Comparison of ENCODE assay signal across 8 cellular contexts in genomic region chr4:17511950-17512795, GRCh38. TPM values are rescaled to one million over a fixed set of nuclear protein-coding genes. Genes with fewer than 3 reads are reported as not detected.
A peak's percentile ranks its signal among the peaks of the same experiment; 100 is the strongest.
DNase-seq lines count a peak whose midpoint lies in the region; ATAC-seq and TF ChIP-seq lines count a peak whose summit lies in the region.

Gene QDPR, minus strand, starts transcription at chr4:17512090. Its CDS starts 36 bp downstream, at chr4:17512054.

- peak; percentile 58 for TF ChIP-seq POLR2A in GM19099 (IDR thresholded peaks at IDR 0.05; ENCODE audit: extremely low read depth, insufficient read length, low read depth)

- intact Hi-C loops in CD14-positive monocyte (cut with micrococcal nuclease) (no loop called here), mucosa of descending colon (cut with DNase I, micrococcal nuclease) (no loop called here)

- H3K9ac ChIP-seq in NT2/D1 (ENCODE audit: insufficient read length, low read depth) = peak within 1 kb of the TSS; percentile 89

- H3K27ac ChIP-seq in epithelial cell of prostate = no peak within 1 kb of the TSS

- H3K9me3 Mint-ChIP-seq in CD14-positive monocyte = no peaks in the 10 kb centered on the region

- TF ChIP-seq CTCF in CD14-positive monocyte (IDR thresholded peaks at IDR 0.05) (peak; percentile 56), mucosa of descending colon (IDR thresholded peaks at IDR 0.05) (peak; percentile 50)

- H3K27ac Mint-ChIP-seq in CD14-positive monocyte = peak within 1 kb of the TSS in 6 of 7 donors; percentile 20 to 80 (median 54)

- DNase-seq in CD14-positive monocyte (ENCODE audit: low spot score) = peak; percentile 54
- DNase-seq in NT2/D1 (ENCODE audit: low read depth, low spot score) = peak; percentile 71
- DNase-seq in activated T-cell treated with anti-CD3 and anti-CD28 coated beads for 1 hour (ENCODE audit: low read depth) = peak; percentile 62
- peak; percentile 1 for DNase-seq in epithelial cell of prostate (ENCODE audit: low read depth, low spot score)
- peak; percentile 78 to 89 (median 85) for DNase-seq in mucosa of descending colon
- DNase-seq in stimulated activated CD8-positive, alpha-beta memory T cell treated with anti-CD3 and anti-CD28 coated beads, Interleukin-4, amount 100 ng/mL, for 24 hours (ENCODE audit: low read depth) = peak; percentile 71

- H3K4me1 Mint-ChIP-seq in CD14-positive monocyte = peaks cover 23% of the 10 kb centered on the region

- H3K4me3 ChIP-seq in NT2/D1 (ENCODE audit: insufficient read length, low read depth) (peak within 1 kb of the TSS; percentile 84), mucosa of descending colon (peak within 1 kb of the TSS; percentile 63)

- H3K4me1 ChIP-seq in NT2/D1 (ENCODE audit: insufficient read depth, insufficient read length) (peaks cover 3% of the 10 kb centered on the region), mucosa of descending colon (ENCODE audit: low read depth) (peaks cover 14% of the 10 kb centered on the region)

- peaks cover 2 to 12% (median 11%) of the 10 kb centered on the region in 3 donors for H3K27me3 Mint-ChIP-seq in CD14-positive monocyte (ENCODE audit: low read depth in 3 of 3)

- H3K36me3 ChIP-seq in NT2/D1 (ENCODE audit: insufficient read depth, insufficient read length, low read length) = peaks cover 33% of the 10 kb centered on the region
- H3K36me3 ChIP-seq in mucosa of descending colon (ENCODE audit: low read depth) = no peaks in the 10 kb centered on the region

- peak within 1 kb of the TSS; percentile 95 to 100 for H3K4me3 Mint-ChIP-seq in CD14-positive monocyte

- peaks cover 8% of the 10 kb centered on the region for H3K27me3 ChIP-seq in NT2/D1 (ENCODE audit: insufficient read depth, insufficient read length)

- no peaks in the 10 kb centered on the region for H3K9me3 ChIP-seq in NT2/D1 (ENCODE audit: insufficient read depth, low read length)
- H3K9me3 ChIP-seq in mucosa of descending colon = no peaks in the 10 kb centered on the region

- H3K36me3 Mint-ChIP-seq in CD14-positive monocyte = peaks cover 10 to 15% of the 10 kb centered on the region in 2 donors

- peak; percentile 95 for ATAC-seq in HG03354 (IDR thresholded peaks at IDR 0.05; ENCODE audit: poor library complexity, severe bottlenecking, unreplicated experiment)
- peak; percentile 97 for ATAC-seq in mucosa of descending colon

RNA-seq across cellular contexts. Expression of gene QDPR, which starts in this region (rescaled TPM):
- 10 to 100 TPM; 27.7 to 31.7 TPM for polyA plus RNA-seq in CD14-positive monocyte
- 10 to 100 TPM; 18.0 to 27.2 (median 24.1) TPM for total RNA-seq in mucosa of descending colon

Comparison
In these comparisons a context has a peak if more than half of its experiments do, and no peak if none do; other contexts are left out.
1. DNase-seq: peak in every context shown above with its lines; median percentile 85 in mucosa of descending colon; 71 in NT2/D1; 71 in stimulated activated CD8-positive, alpha-beta memory T cell treated with anti-CD3 and anti-CD28 coated beads, Interleukin-4, amount 100 ng/mL, for 24 hours; 62 in activated T-cell treated with anti-CD3 and anti-CD28 coated beads for 1 hour; 54 in CD14-positive monocyte; 1 in epithelial cell of prostate.